8 cellular contexts compared by ENCODE assay signal in genomic region chr6:13908955-13909381, GRCh38.
DNase-seq lines count a peak whose midpoint lies in the region; ATAC-seq lines count a peak whose summit lies in the region.

No MANE protein-coding gene starts in this region.

- no peak overlapping the region for H3K4me3 Mint-ChIP-seq in T-helper 2 cell treated with Interferon-gamma antibody and Interleukin-4, amounts not matched to agents 5 μg/mL and 100 μg/mL, for 36 hours
- H3K4me3 Mint-ChIP-seq in stimulated activated naive B cell treated with anti-CD40 and anti-IgM and Interleukin-4, amounts not matched to agents 10 μg/mL and 1 μg/mL and 100 μg/mL, for 72 hours = no peak overlapping the region

- DNase-seq in AML-193 (lab: John Stamatoyannopoulos, UW) (peak; percentile 69 to 76), NCI-H187 treated with DMSO at 0.1 percent for 48 hours (lab: John Stamatoyannopoulos, UW) (peak; percentile 67), kidney glomerular epithelial cell (lab: John Stamatoyannopoulos, UW) (peak; percentile 52)
- peak; percentile 37 for DNase-seq in T-helper 2 cell treated with Interferon-gamma antibody and Interleukin-4, amounts not matched to agents 5 μg/mL and 100 μg/mL, for 36 hours (ENCODE audit: low spot score)
- DNase-seq in central memory CD4-positive, alpha-beta T cell = peak; percentile 63
- peak; percentile 39 for DNase-seq in stimulated activated naive B cell treated with anti-CD40 and anti-IgM and Interleukin-4, amounts not matched to agents 10 μg/mL and 1 μg/mL and 100 μg/mL, for 72 hours

- peaks cover 53% of the 10 kb centered on the region for H3K27me3 Mint-ChIP-seq in T-helper 2 cell treated with Interferon-gamma antibody and Interleukin-4, amounts not matched to agents 5 μg/mL and 100 μg/mL, for 36 hours (ENCODE audit: low read depth)
- peaks cover 3% of the 10 kb centered on the region in 2 donors for H3K27me3 Mint-ChIP-seq in stimulated activated naive B cell treated with anti-CD40 and anti-IgM and Interleukin-4, amounts not matched to agents 10 μg/mL and 1 μg/mL and 100 μg/mL, for 72 hours

- peak; percentile 53 for ATAC-seq in GM18907 (IDR thresholded peaks at IDR 0.05; ENCODE audit: unreplicated experiment)
- peak; percentile 86 to 90 for ATAC-seq in stimulated activated naive B cell treated with anti-CD40 and anti-IgM and Interleukin-4, amounts not matched to agents 10 μg/mL and 1 μg/mL and 100 μg/mL, for 72 hours (replicated peaks)
- no peak for ATAC-seq in GM21515 (IDR thresholded peaks at IDR 0.05; ENCODE audit: unreplicated experiment)

- H3K4me1 Mint-ChIP-seq in T-helper 2 cell treated with Interferon-gamma antibody and Interleukin-4, amounts not matched to agents 5 μg/mL and 100 μg/mL, for 36 hours (ENCODE audit: low read depth) = peaks cover 8% of the 10 kb centered on the region
- peaks cover 9% of the 10 kb centered on the region in 2 donors for H3K4me1 Mint-ChIP-seq in stimulated activated naive B cell treated with anti-CD40 and anti-IgM and Interleukin-4, amounts not matched to agents 10 μg/mL and 1 μg/mL and 100 μg/mL, for 72 hours

- H3K9me3 Mint-ChIP-seq in T-helper 2 cell treated with Interferon-gamma antibody and Interleukin-4, amounts not matched to agents 5 μg/mL and 100 μg/mL, for 36 hours = no peaks in the 10 kb centered on the region
- H3K9me3 Mint-ChIP-seq in stimulated activated naive B cell treated with anti-CD40 and anti-IgM and Interleukin-4, amounts not matched to agents 10 μg/mL and 1 μg/mL and 100 μg/mL, for 72 hours = no peaks in the 10 kb centered on the region

- H3K27ac Mint-ChIP-seq in T-helper 2 cell treated with Interferon-gamma antibody and Interleukin-4, amounts not matched to agents 5 μg/mL and 100 μg/mL, for 36 hours = no peak overlapping the region
- peak overlapping the region; percentile 20 for H3K27ac Mint-ChIP-seq in stimulated activated naive B cell treated with anti-CD40 and anti-IgM and Interleukin-4, amounts not matched to agents 10 μg/mL and 1 μg/mL and 100 μg/mL, for 72 hours

- no peaks in the 10 kb centered on the region for H3K36me3 Mint-ChIP-seq in T-helper 2 cell treated with Interferon-gamma antibody and Interleukin-4, amounts not matched to agents 5 μg/mL and 100 μg/mL, for 36 hours (ENCODE audit: low read depth)
- H3K36me3 Mint-ChIP-seq in stimulated activated naive B cell treated with anti-CD40 and anti-IgM and Interleukin-4, amounts not matched to agents 10 μg/mL and 1 μg/mL and 100 μg/mL, for 72 hours = no peaks in the 10 kb centered on the region
